Comparison of ENCODE assay signal across 8 cellular contexts in genomic region chr10:46284286-46285229, GRCh38. TPM values are rescaled to one million over a fixed set of nuclear protein-coding genes. Genes with fewer than 3 reads are reported as not detected.
DNase-seq lines count a peak whose midpoint lies in the region; ATAC-seq and TF ChIP-seq lines count a peak whose summit lies in the region.

No MANE protein-coding gene starts in this region.

- H3K23ac ChIP-seq in IMR-90 (ENCODE audit: low read depth, low read length) = peak overlapping the region; percentile 53

- dilution Hi-C loops in IMR-90 (cut with HindIII; ENCODE audit: low sequenced_read_pairs, unreplicated experiment) = no loop called here

- H3K27me3 ChIP-seq in IMR-90 (ENCODE audit: control insufficient read depth, insufficient read depth, low read length) (peaks cover 6% of the 10 kb centered on the region), testis (no peaks in the 10 kb centered on the region)

- peak overlapping the region; percentile 95 for H2AFZ ChIP-seq in IMR-90 (replicated peaks; ENCODE audit: low read length, poor library complexity)

- peak overlapping the region; percentile 61 for H3K4ac ChIP-seq in IMR-90 (ENCODE audit: low read depth, low read length)

- peak overlapping the region; percentile 93 for H4K91ac ChIP-seq in IMR-90 (ENCODE audit: insufficient read depth, low read depth, low read length)

- peak overlapping the region; percentile 5 for H2BK5ac ChIP-seq in IMR-90 (ENCODE audit: low read depth, low read length, poor library complexity, severe bottlenecking)

- H2AK5ac ChIP-seq in IMR-90 (ENCODE audit: low read depth, low read length) = peak overlapping the region; percentile 82

- in situ Hi-C loops in IMR-90 (cut with MboI; ENCODE audit: low sequenced_read_pairs) = loop anchor here (5.0 kb wide), 2 partner anchors 177 to 1098 kb away; partner anchors contain the start of gene ZNF488

- H3K56ac ChIP-seq in IMR-90 (ENCODE audit: extremely low read depth, insufficient read depth, low read length) = peak overlapping the region; percentile 78

- no peaks in the 10 kb centered on the region for H3K36me3 ChIP-seq in IMR-90 (ENCODE audit: control insufficient read depth, insufficient read depth, low read length)
- no peaks in the 10 kb centered on the region for H3K36me3 ChIP-seq in testis (ENCODE audit: low read depth, missing control alignments)

- POLR2A ChIA-PET in IMR-90 (lab: Charles Lee; ENCODE audit: unreplicated experiment) = no interaction called here

- ATAC-seq in GM21576 (IDR thresholded peaks at IDR 0.05; ENCODE audit: unreplicated experiment) (peak; percentile 95), IMR-90 (ENCODE audit: low read depth) (peak; percentile 87)

- H2BK20ac ChIP-seq in IMR-90 (ENCODE audit: low read depth, low read length) = no peak overlapping the region

- BruUV-seq in IMR-90 (replicated peaks; lab: Mats Ljungman, UMichigan) = no TSS peak

- peaks cover 0 to 6% of the 10 kb centered on the region in 2 experiments; a peak in 1 of 4 replicates for H3K79me1 ChIP-seq in IMR-90 (ENCODE audit: low read depth in 1 of 2, low read length in 2 of 2)

- H3K9me3 ChIP-seq in IMR-90 (ENCODE audit: control insufficient read depth, insufficient read depth, low read length) (no peaks in the 10 kb centered on the region), testis (no peaks in the 10 kb centered on the region)

- peak overlapping the region; percentile 38 for H3K14ac ChIP-seq in IMR-90 (replicated peaks; ENCODE audit: low read depth, low read length)

- H3K4me2 ChIP-seq in IMR-90 (ENCODE audit: low read depth, low read length) = peak overlapping the region; percentile 85

- H4K20me1 ChIP-seq in IMR-90 (ENCODE audit: insufficient read depth, low read length) = no peaks in the 10 kb centered on the region

- H2BK15ac ChIP-seq in IMR-90 (ENCODE audit: low read depth, low read length) = peak overlapping the region; percentile 96; the same call in 2 of the 3 replicates

- H4K5ac ChIP-seq in IMR-90 (ENCODE audit: low read depth, low read length) = peak overlapping the region; percentile 40

- WGBS in IMR-90 (ENCODE audit: extremely low coverage in 2 of 2, insufficient read length in 1 of 2), 2 experiments = 2% methylated on average over 41 of the region's 82 CpGs; no CpG with 5 or more reads in 1 of the 2 experiments
- WGBS in testis, 2 donors = 1% methylated on average over 41 to 77 of the region's 82 CpGs

- CTCF ChIA-PET in IMR-90 (lab: Yijun Ruan, JAX) = no interaction called here

- TF ChIP-seq POLR2A in IMR-90 (IDR thresholded peaks at IDR 0.05; ENCODE audit: low read depth, low read length) = no peak
- TF ChIP-seq POLR2A in testis (IDR thresholded peaks at IDR 0.05) = no peak

- peak overlapping the region; percentile 57; the same call in 1 of the 2 replicates for H3K27ac ChIP-seq in IMR-90 (ENCODE audit: insufficient read depth, low read length)
- peak overlapping the region; percentile 66 to 89 for H3K27ac ChIP-seq in testis

- TF ChIP-seq RAD21 in IMR-90 (IDR thresholded peaks at IDR 0.05; ENCODE audit: low read length) = no peak

- no peak overlapping the region; the same call in 1 of the 2 replicates for H3K18ac ChIP-seq in IMR-90 (ENCODE audit: low read depth, low read length)

- TF ChIP-seq CTCF in IMR-90 (conservative IDR thresholded peaks at IDR 0.05; ENCODE audit: low read depth, low read length) (no peak), testis (IDR thresholded peaks at IDR 0.05) (no peak)

- peak overlapping the region; percentile 62 for H2BK120ac ChIP-seq in IMR-90 (ENCODE audit: low read depth, low read length)

- H3K4me1 ChIP-seq in IMR-90 (ENCODE audit: control insufficient read depth, insufficient read depth, low read length) (peaks cover 2% of the 10 kb centered on the region; the same call in 1 of the 2 replicates), testis (peaks cover 10% of the 10 kb centered on the region)

- H2AK9ac ChIP-seq in IMR-90 (replicated peaks; ENCODE audit: low read depth, low read length, poor library complexity) = peak overlapping the region; percentile 87

- H3K9ac ChIP-seq in IMR-90 (ENCODE audit: low read depth, low read length) = peak overlapping the region; percentile 85

- peak overlapping the region; percentile 65 for H3K4me3 ChIP-seq in IMR-90 (ENCODE audit: insufficient read depth, low read depth, low read length)
- peak overlapping the region; percentile 77 to 79 for H3K4me3 ChIP-seq in testis

- intact Hi-C loops in IMR-90 (cut with micrococcal nuclease) (no loop called here), testis (cut with DNase I; ENCODE audit: low total_unique reads) (no loop called here)

- DNase-seq in DMS153 treated with DMSO at 0.1 percent for 48 hours (lab: John Stamatoyannopoulos, UW; ENCODE audit: unreplicated experiment) = peak; percentile 56
- DNase-seq in IMR-90 = peak; percentile 34
- peak; percentile 67 for DNase-seq in SIG-M5 treated with dmso at 0.1 percent for 504 hours (lab: John Stamatoyannopoulos, UW; ENCODE audit: unreplicated experiment)
- DNase-seq in activated naive CD4-positive, alpha-beta T cell treated with Interleukin-2 at 50 U/mL for 16 hours = peak; percentile 84
- DNase-seq in germinal center (ENCODE audit: low spot score) = peak; percentile 86
- peak; percentile 68 for DNase-seq in occipital lobe (lab: John Stamatoyannopoulos, UW)
- DNase-seq in testis = peak; percentile 91

- peaks cover 3% of the 10 kb centered on the region for H3K9me1 ChIP-seq in IMR-90 (ENCODE audit: insufficient read depth, low read length)

- peak overlapping the region; percentile 55 to 98; a peak in 3 of 4 replicates for H4K8ac ChIP-seq in IMR-90 (ENCODE audit: low read depth in 2 of 2, low read length in 2 of 2)

TF ChIP-seq in IMR-90, 13 proteins besides CTCF, POLR2A, EP300 and RAD21:
- TF ChIP-seq CEBPB (IDR thresholded peaks at IDR 0.05; ENCODE audit: low read depth, low read length) (no peak), USF2 (IDR thresholded peaks at IDR 0.05; ENCODE audit: low read depth, low read length) (no peak), RCOR1 (IDR thresholded peaks at IDR 0.05; ENCODE audit: insufficient replicate concordance, low read length) (no peak), MXI1 (IDR thresholded peaks at IDR 0.05; ENCODE audit: borderline replicate concordance, low read depth, low read length) (no peak), FOS (IDR thresholded peaks at IDR 0.05; ENCODE audit: low read depth, low read length) (no peak), MAZ (IDR thresholded peaks at IDR 0.05; ENCODE audit: borderline replicate concordance, low read depth, low read length) (peak; percentile 42; the same call in 1 of the 2 replicates), SMC3 (IDR thresholded peaks at IDR 0.05; ENCODE audit: low read depth, low read length) (no peak)

RNA-seq across cellular contexts. Expression of gene ANTXRL, which starts 2.2 kb away (rescaled TPM):
- not detected in 2 replicates for total RNA-seq in IMR-90 (2012; rRNA removed)
- not detected in 2 replicates for polyA plus RNA-seq in IMR-90 (2012; rRNA removed)
- not detected in 2 replicates for polyA plus RNA-seq in IMR-90 (2012; cell fraction: cytosol; rRNA removed)
- 0.03 TPM in 1 of 2 replicates, not detected in the other for polyA plus RNA-seq in IMR-90 (2012; cell fraction: nucleus; rRNA removed; ENCODE audit: low replicate concordance)
- total RNA-seq in occipital lobe = not detected
- 10 to 100 TPM; 10.7 to 26.5 TPM for total RNA-seq in testis
- 23.7 TPM for polyA plus RNA-seq in testis (ENCODE audit: insufficient read depth, low read depth, low replicate concordance)

Comparison
In these comparisons a context has a peak if more than half of its experiments do, and no peak if none do; other contexts are left out.
1. Peak in every context shown above with its lines: DNase-seq, ATAC-seq, H3K4me3 ChIP-seq and H3K27ac ChIP-seq.
2. DNase-seq: peak in every context shown above with its lines; median percentile 91 in testis; 86 in germinal center; 84 in activated naive CD4-positive, alpha-beta T cell treated with Interleukin-2 at 50 U/mL for 16 hours; 68 in occipital lobe; 67 in SIG-M5 treated with dmso at 0.1 percent for 504 hours; 56 in DMS153 treated with DMSO at 0.1 percent for 48 hours; 34 in IMR-90.
3. RNA of gene ANTXRL, which starts 2.2 kb away (total RNA-seq): 10.7 to 26.5 TPM in testis; not detected in IMR-90 and not detected in occipital lobe (single experiment); every median in the first group is over 10 times any median in the second.